8 cellular contexts compared by ENCODE assay signal in the genomic region with DNA sequence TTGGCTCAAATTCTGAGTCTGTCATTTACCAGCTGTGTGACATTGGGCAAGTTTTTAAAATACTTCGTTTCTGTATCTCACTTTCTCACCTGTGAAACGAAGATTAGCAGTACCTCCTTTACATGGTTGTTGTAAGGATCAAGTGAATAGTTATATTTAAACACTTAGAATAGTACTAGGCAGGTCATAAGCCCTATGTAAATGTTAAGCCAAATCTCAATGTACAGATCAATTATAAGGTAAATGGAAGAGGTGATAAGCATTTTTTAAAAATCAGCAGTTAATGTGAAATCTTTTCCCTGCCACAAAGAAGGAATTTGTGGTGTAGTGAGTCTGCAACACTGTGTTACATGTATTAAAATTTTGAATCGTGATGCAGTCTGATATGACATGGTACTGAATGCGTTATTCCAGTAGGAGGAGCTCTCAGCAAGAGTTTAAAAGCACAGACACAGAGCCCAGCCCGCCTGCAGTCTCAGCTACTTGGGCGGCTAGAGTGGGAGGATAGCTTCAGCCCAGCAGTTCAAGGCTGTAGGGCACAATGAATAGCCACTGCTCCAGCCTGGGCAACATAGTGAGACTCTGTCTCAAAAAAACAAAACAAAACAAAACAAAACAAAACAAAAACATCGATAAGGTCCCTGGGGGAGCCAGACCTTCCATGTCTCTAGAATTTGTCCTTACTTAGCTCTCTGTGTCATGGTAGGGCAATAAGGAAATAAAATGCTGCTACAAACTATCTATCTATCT. TPM values are rescaled to one million over a fixed set of nuclear protein-coding genes. Genes with fewer than 3 reads are reported as not detected.
A peak's percentile ranks its signal among the peaks of the same experiment; 100 is the strongest.
DNase-seq lines count a peak whose midpoint lies in the region; ATAC-seq and TF ChIP-seq lines count a peak whose summit lies in the region.

No MANE protein-coding gene starts in this region.

- H3K27me3 ChIP-seq in CD8-positive, alpha-beta T cell (ENCODE audit: insufficient read depth, low read length) = no peaks in the 10 kb centered on the region
- H3K27me3 ChIP-seq in mesendoderm (ENCODE audit: insufficient read depth, low read length, poor library complexity) (no peaks in the 10 kb centered on the region), stomach (no peaks in the 10 kb centered on the region)

- no peak overlapping the region for H3K56ac ChIP-seq in mesendoderm (ENCODE audit: low read length)

- no peaks in the 10 kb centered on the region for H3K9me3 ChIP-seq in CD8-positive, alpha-beta T cell (ENCODE audit: low read length)
- H3K9me3 ChIP-seq in stomach = no peaks in the 10 kb centered on the region

- CTCF ChIA-PET in CD8-positive, alpha-beta T cell (lab: Charles Lee) = interaction anchor here (0.5 to 3.4 kb wide), 35 partner anchors 9 to 758 kb away, joined by 3 to 21 read pairs (median 4); no protein-coding TSS in a partner anchor
- CTCF ChIA-PET in activated B cell treated with CpG ODN at 0.5 μM for 24 hours (lab: Charles Lee) = interaction anchor here (0.6 to 3.4 kb wide), 16 partner anchors 9 to 920 kb away, joined by 3 to 49 read pairs (median 4); no protein-coding TSS in a partner anchor

- TF ChIP-seq CTCF in CD8-positive, alpha-beta T cell (IDR thresholded peaks at IDR 0.05) = peak; percentile 84
- TF ChIP-seq CTCF in activated B cell treated with CpG ODN at 0.5 μM for 24 hours (IDR thresholded peaks at IDR 0.05) (no peak), stomach (IDR thresholded peaks at IDR 0.05) (peak in 5 of 7 experiments; percentile 25 to 65 (median 54))

- no peak overlapping the region for H3K4me3 Mint-ChIP-seq in CD8-positive, alpha-beta T cell
- no peak overlapping the region for H3K4me3 Mint-ChIP-seq in activated B cell treated with CpG ODN at 0.5 μM for 24 hours

- H3K4me3 ChIP-seq in CD8-positive, alpha-beta T cell (ENCODE audit: low read depth, low read length) = no peak overlapping the region
- H3K4me3 ChIP-seq in mesendoderm (ENCODE audit: low read length) (no peak overlapping the region), stomach (no peak overlapping the region)

- no peak for TF ChIP-seq POLR2A in stomach (IDR thresholded peaks at IDR 0.05)

- DNase-seq in CD8-positive, alpha-beta T cell = peak; percentile 9 to 67 (median 38)
- DNase-seq in NCI-H345 treated with DMSO at 0.1 percent for 48 hours (lab: John Stamatoyannopoulos, UW; ENCODE audit: unreplicated experiment) = peak; percentile 69
- DNase-seq in activated B cell treated with CpG ODN at 0.5 μM for 24 hours = no peak
- DNase-seq in ecto neural progenitor cell (ENCODE audit: low spot score) = peak; percentile 67
- peak; percentile 79 for DNase-seq in mesendoderm
- DNase-seq in stomach = peak; percentile 68

- no peaks in the 10 kb centered on the region for H3K4me1 Mint-ChIP-seq in CD8-positive, alpha-beta T cell (ENCODE audit: low read depth)
- peaks cover 3% of the 10 kb centered on the region for H3K4me1 Mint-ChIP-seq in activated B cell treated with CpG ODN at 0.5 μM for 24 hours

- no peak overlapping the region for H2AK5ac ChIP-seq in mesendoderm (ENCODE audit: low read length)

- TF ChIP-seq EP300 in stomach (IDR thresholded peaks at IDR 0.05) = no peak

- no peaks in the 10 kb centered on the region for H3K4me1 ChIP-seq in CD8-positive, alpha-beta T cell (ENCODE audit: insufficient read depth, low read length)
- H3K4me1 ChIP-seq in mesendoderm (ENCODE audit: control insufficient read depth, low read depth, low read length) = no peaks in the 10 kb centered on the region
- H3K4me1 ChIP-seq in stomach = peaks cover 0 to 1% (median 0%) of the 10 kb centered on the region in 4 donors

- H3K27me3 Mint-ChIP-seq in CD8-positive, alpha-beta T cell (ENCODE audit: low read depth) = no peaks in the 10 kb centered on the region
- H3K27me3 Mint-ChIP-seq in activated B cell treated with CpG ODN at 0.5 μM for 24 hours = no peaks in the 10 kb centered on the region

- no peak overlapping the region for H3K27ac ChIP-seq in CD8-positive, alpha-beta T cell (ENCODE audit: low read depth, low read length)
- no peak overlapping the region for H3K27ac ChIP-seq in mesendoderm (ENCODE audit: low read depth, low read length)
- H3K27ac ChIP-seq in stomach = no peak overlapping the region

- no peak overlapping the region for H3K4me2 ChIP-seq in mesendoderm (ENCODE audit: low read length)

- POLR2A ChIA-PET in CD8-positive, alpha-beta T cell (lab: Charles Lee) = no interaction called here
- POLR2A ChIA-PET in activated B cell treated with CpG ODN at 0.5 μM for 24 hours (lab: Charles Lee) = interaction anchor here (0.5 to 1.2 kb wide), 2 partner anchors 13 to 477 kb away, joined by 3 to 6 read pairs; no protein-coding TSS in a partner anchor

- no peak overlapping the region for H3K27ac Mint-ChIP-seq in CD8-positive, alpha-beta T cell
- H3K27ac Mint-ChIP-seq in activated B cell treated with CpG ODN at 0.5 μM for 24 hours = no peak overlapping the region

- H3K79me1 ChIP-seq in mesendoderm (ENCODE audit: low read length) = no peaks in the 10 kb centered on the region

- H3K9me3 Mint-ChIP-seq in CD8-positive, alpha-beta T cell = no peaks in the 10 kb centered on the region
- no peaks in the 10 kb centered on the region for H3K9me3 Mint-ChIP-seq in activated B cell treated with CpG ODN at 0.5 μM for 24 hours

- H3K9ac ChIP-seq in mesendoderm (ENCODE audit: low read length) = no peak overlapping the region

- H2BK15ac ChIP-seq in mesendoderm (replicated peaks; ENCODE audit: low read depth) = no peak overlapping the region

- H3K18ac ChIP-seq in mesendoderm (ENCODE audit: low read length) = no peak overlapping the region

- ATAC-seq in CD8-positive, alpha-beta T cell = peak; percentile 99
- ATAC-seq in GM19043 (IDR thresholded peaks at IDR 0.05; ENCODE audit: low read depth, unreplicated experiment) (peak; percentile 81), HG03280 (IDR thresholded peaks at IDR 0.05; ENCODE audit: unreplicated experiment) (peak; percentile 93), activated B cell treated with CpG ODN at 0.5 μM for 24 hours (ENCODE audit: low read depth) (peak; percentile 99)

- no peaks in the 10 kb centered on the region for H3K36me3 ChIP-seq in CD8-positive, alpha-beta T cell (ENCODE audit: insufficient read depth, low read length)
- H3K36me3 ChIP-seq in mesendoderm (ENCODE audit: control insufficient read depth, insufficient read depth, low read length) (no peaks in the 10 kb centered on the region), stomach (no peaks in the 10 kb centered on the region)

- no peak overlapping the region for H2BK5ac ChIP-seq in mesendoderm (ENCODE audit: low read length)

- no peak overlapping the region for H3K4ac ChIP-seq in mesendoderm (ENCODE audit: low read depth, low read length)

- no peak overlapping the region for H2BK120ac ChIP-seq in mesendoderm (ENCODE audit: low read depth, low read length)

- H3K36me3 Mint-ChIP-seq in CD8-positive, alpha-beta T cell = no peaks in the 10 kb centered on the region
- no peaks in the 10 kb centered on the region for H3K36me3 Mint-ChIP-seq in activated B cell treated with CpG ODN at 0.5 μM for 24 hours (ENCODE audit: low read depth)

- H4K8ac ChIP-seq in mesendoderm (ENCODE audit: low read depth, low read length) = no peak overlapping the region

- H3K79me2 ChIP-seq in mesendoderm (ENCODE audit: control insufficient read depth, insufficient read depth, low read length) = no peaks in the 10 kb centered on the region

- no CpG with 5 or more reads among the region's 7 CpGs for WGBS in mesendoderm (ENCODE audit: extremely low coverage, insufficient coverage, low lambda C conversion rate)
- WGBS in stomach, 5 donors = 10 to 14% (median 13%) methylated on average over 7 of the region's 7 CpGs

- H4K5ac ChIP-seq in mesendoderm (ENCODE audit: low read length) = no peak overlapping the region

- intact Hi-C loops in CD8-positive, alpha-beta T cell (cut with DNase I, micrococcal nuclease) = loop anchor here (1.0 to 10.0 kb wide), 7 partner anchors 305 to 923 kb away; no protein-coding TSS in a partner anchor
- intact Hi-C loops in activated B cell treated with CpG ODN at 0.5 μM for 24 hours (cut with micrococcal nuclease) = loop anchor here (1.0 to 10.0 kb wide), 5 partner anchors 391 to 938 kb away; no protein-coding TSS in a partner anchor
- intact Hi-C loops in stomach (cut with DNase I; ENCODE audit: low total_unique reads) = loop anchor here (10.0 kb wide), 1 partner anchor 391 kb away; no protein-coding TSS in a partner anchor

- no peak overlapping the region for H3K23ac ChIP-seq in mesendoderm (ENCODE audit: low read length)

RNA-seq across cellular contexts. Expression of gene GTF2H5, which starts 46.0 kb away (rescaled TPM):
- total RNA-seq in CD8-positive, alpha-beta T cell = 1 to 10 TPM; 3.3 to 3.5 TPM
- total RNA-seq in activated B cell treated with CpG ODN at 0.5 μM for 24 hours (16.6 and 16.7 TPM in 2 replicates), stomach (10 to 100 TPM in 2 of 5 donors, 1 to 10 TPM in 2, under 1 TPM in 1; 0.72 to 25.8 (median 5.0) TPM)
- polyA plus RNA-seq in mesendoderm (2013, experiment 1 of 2) = 21.3 TPM
- polyA plus RNA-seq in mesendoderm (2013, experiment 2 of 2) = 20.4 TPM
- polyA plus RNA-seq in stomach = 1 to 10 TPM; 5.3 to 9.8 (median 7.0) TPM

RNA-seq across cellular contexts. Expression of gene SERAC1, which starts 46.0 kb away (rescaled TPM):
- total RNA-seq in CD8-positive, alpha-beta T cell = 1 to 10 TPM; 1.1 to 2.4 TPM
- total RNA-seq in activated B cell treated with CpG ODN at 0.5 μM for 24 hours = 3.0 TPM in 2 replicates
- polyA plus RNA-seq in mesendoderm (2013, experiment 1 of 2) = 6.2 TPM
- 6.3 TPM for polyA plus RNA-seq in mesendoderm (2013, experiment 2 of 2)
- total RNA-seq in stomach = 10 to 100 TPM in 3 of 5 donors, 1 to 10 TPM in 1, under 1 TPM in 1; 0.58 to 27.2 (median 12.3) TPM
- 1 to 10 TPM; 4.0 to 4.6 (median 4.1) TPM for polyA plus RNA-seq in stomach
